Comparison of ENCODE assay signal across 14 cellular contexts in genomic region chr15:73921257-73921890, GRCh38. TPM values are rescaled to one million over a fixed set of nuclear protein-coding genes. Genes with fewer than 3 reads are reported as not detected.
DNase-seq lines count a peak whose midpoint lies in the region; ATAC-seq and TF ChIP-seq lines count a peak whose summit lies in the region.
"Had no signal": no experiment of that assay in that cellular context is flagged by ENCODE, and none has a peak within 500 bp of the region (broad histone marks: within the 10 kb centered on the region; RNA-seq: fewer than 3 reads in every experiment).

No MANE protein-coding gene starts in this region.

- peaks cover 44% of the 10 kb centered on the region for H3K4me1 Mint-ChIP-seq in T-helper 1 cell treated with Interleukin-12 subunit alpha and Interleukin-12 subunit beta and Interleukin-4 antibody, amounts not matched to agents 30 μg/mL and 1 μg/mL, for 36 hours (ENCODE audit: low read depth)

- intact Hi-C loops in Right ventricle myocardium inferior (cut with DNase I), result loop anchor here (5.0 kb wide), 1 partner anchor 204 kb away; no protein-coding TSS in a partner anchor

- H3K4me3 Mint-ChIP-seq in T-helper 1 cell treated with Interleukin-12 subunit alpha and Interleukin-12 subunit beta and Interleukin-4 antibody, amounts not matched to agents 30 μg/mL and 1 μg/mL, for 36 hours, result no peak overlapping the region

- WGBS in gastroesophageal sphincter (ENCODE audit: low coverage in 1 of 2), 2 donors, result 43 to 58% methylated on average over 3 of the region's 3 CpGs

- H3K9me3 Mint-ChIP-seq in T-helper 1 cell treated with Interleukin-12 subunit alpha and Interleukin-12 subunit beta and Interleukin-4 antibody, amounts not matched to agents 30 μg/mL and 1 μg/mL, for 36 hours, result peaks cover 20% of the 10 kb centered on the region

- H3K27me3 ChIP-seq in right atrium auricular region (no peaks in the 10 kb centered on the region), gastroesophageal sphincter (no peaks in the 10 kb centered on the region), thoracic aorta (replicated peaks; ENCODE audit: insufficient read depth) (no peaks in the 10 kb centered on the region)

- H3K9me3 ChIP-seq in right atrium auricular region (peaks cover 0 to 2% of the 10 kb centered on the region in 2 donors), gastroesophageal sphincter (no peaks in the 10 kb centered on the region), thoracic aorta (no peaks in the 10 kb centered on the region)

- H3K4me1 ChIP-seq in right atrium auricular region, result peaks cover 0 to 55% of the 10 kb centered on the region in 2 donors
- peaks cover 17 to 63% (median 51%) of the 10 kb centered on the region in 3 donors for H3K4me1 ChIP-seq in gastroesophageal sphincter
- H3K4me1 ChIP-seq in thoracic aorta (ENCODE audit: control insufficient read depth in 1 of 2, low read depth in 2 of 2), result peaks cover 43 to 60% of the 10 kb centered on the region in 2 donors

- peaks cover 17% of the 10 kb centered on the region for H3K36me3 Mint-ChIP-seq in T-helper 1 cell treated with Interleukin-12 subunit alpha and Interleukin-12 subunit beta and Interleukin-4 antibody, amounts not matched to agents 30 μg/mL and 1 μg/mL, for 36 hours (ENCODE audit: low read depth)

- H3K36me3 ChIP-seq in right atrium auricular region (no peaks in the 10 kb centered on the region), gastroesophageal sphincter (peaks cover 0 to 9% of the 10 kb centered on the region in 2 donors), thoracic aorta (peaks cover 9% of the 10 kb centered on the region)
- H3K36me3 ChIP-seq: left lung had no signal

- ATAC-seq in Right ventricle myocardium inferior (peak; percentile 85), gastroesophageal sphincter (no peak), thoracic aorta (ENCODE audit: insufficient number of reproducible peaks, low FRiP score, low read depth) (no peak), GM18520 (IDR thresholded peaks at IDR 0.05; ENCODE audit: unreplicated experiment) (no peak), GM21367 (IDR thresholded peaks at IDR 0.05; ENCODE audit: unreplicated experiment) (no peak)

- peak overlapping the region; percentile 90 for H3K27ac Mint-ChIP-seq in T-helper 1 cell treated with Interleukin-12 subunit alpha and Interleukin-12 subunit beta and Interleukin-4 antibody, amounts not matched to agents 30 μg/mL and 1 μg/mL, for 36 hours

- H3K27ac ChIP-seq in right atrium auricular region, result peak overlapping the region in 1 of 2 donors; percentile 80
- peak overlapping the region in 3 of 4 donors; percentile 96 to 97 (median 96) for H3K27ac ChIP-seq in gastroesophageal sphincter
- H3K27ac ChIP-seq in thoracic aorta, result peak overlapping the region; percentile 97
- H3K27ac ChIP-seq: SK-N-MC had no signal

- TF ChIP-seq EP300 in gastroesophageal sphincter (IDR thresholded peaks at IDR 0.05), result no peak

- TF ChIP-seq CTCF in right atrium auricular region (IDR thresholded peaks at IDR 0.05) (no peak), gastroesophageal sphincter (IDR thresholded peaks at IDR 0.05) (no peak), thoracic aorta (IDR thresholded peaks at IDR 0.05) (no peak)

- no peak for TF ChIP-seq POLR2A in gastroesophageal sphincter (IDR thresholded peaks at IDR 0.05)

- H3K4me3 ChIP-seq in right atrium auricular region (no peak overlapping the region), gastroesophageal sphincter (no peak overlapping the region), thoracic aorta (no peak overlapping the region)
- H3K4me3 ChIP-seq: left lung had no signal

- peaks cover 16% of the 10 kb centered on the region for H3K27me3 Mint-ChIP-seq in T-helper 1 cell treated with Interleukin-12 subunit alpha and Interleukin-12 subunit beta and Interleukin-4 antibody, amounts not matched to agents 30 μg/mL and 1 μg/mL, for 36 hours (ENCODE audit: low read depth)

- no peak for DNase-seq in Right ventricle myocardium inferior (ENCODE audit: missing footprints)
- no peak for DNase-seq in right atrium auricular region (ENCODE audit: low spot score)
- DNase-seq in thoracic aorta (ENCODE audit: low spot score), result no peak
- no peak for DNase-seq in GM03348 (ENCODE audit: low spot score)
- DNase-seq: activated CD4-positive, alpha-beta T cell treated with anti-CD3 and anti-CD28 coated beads for 48 hours; left lung; NCI-H2081 treated with DMSO at 0.1 percent for 48 hours; nucleus accumbens had no signal

RNA-seq across cellular contexts. Expression of gene LOXL1, which starts 4.9 kb away (rescaled TPM):
- total RNA-seq in Right ventricle myocardium inferior (15.9 TPM), right atrium auricular region (10 to 100 TPM; 22.2 to 59.0 TPM), gastroesophageal sphincter (10 to 100 TPM; 22.9 to 63.0 (median 34.5) TPM), thoracic aorta (100 to 1,000 TPM; 164 to 321 TPM)

RNA-seq across cellular contexts. Expression of gene TBC1D21, which starts 48.0 kb away (rescaled TPM):
- total RNA-seq in Right ventricle myocardium inferior (not detected), right atrium auricular region (not detected), gastroesophageal sphincter (not detected), thoracic aorta (not detected)
- total RNA-seq: glomerular endothelial cell, left lung had no signal
